Comparison of ENCODE assay signal across 8 cellular contexts in the genomic region with DNA sequence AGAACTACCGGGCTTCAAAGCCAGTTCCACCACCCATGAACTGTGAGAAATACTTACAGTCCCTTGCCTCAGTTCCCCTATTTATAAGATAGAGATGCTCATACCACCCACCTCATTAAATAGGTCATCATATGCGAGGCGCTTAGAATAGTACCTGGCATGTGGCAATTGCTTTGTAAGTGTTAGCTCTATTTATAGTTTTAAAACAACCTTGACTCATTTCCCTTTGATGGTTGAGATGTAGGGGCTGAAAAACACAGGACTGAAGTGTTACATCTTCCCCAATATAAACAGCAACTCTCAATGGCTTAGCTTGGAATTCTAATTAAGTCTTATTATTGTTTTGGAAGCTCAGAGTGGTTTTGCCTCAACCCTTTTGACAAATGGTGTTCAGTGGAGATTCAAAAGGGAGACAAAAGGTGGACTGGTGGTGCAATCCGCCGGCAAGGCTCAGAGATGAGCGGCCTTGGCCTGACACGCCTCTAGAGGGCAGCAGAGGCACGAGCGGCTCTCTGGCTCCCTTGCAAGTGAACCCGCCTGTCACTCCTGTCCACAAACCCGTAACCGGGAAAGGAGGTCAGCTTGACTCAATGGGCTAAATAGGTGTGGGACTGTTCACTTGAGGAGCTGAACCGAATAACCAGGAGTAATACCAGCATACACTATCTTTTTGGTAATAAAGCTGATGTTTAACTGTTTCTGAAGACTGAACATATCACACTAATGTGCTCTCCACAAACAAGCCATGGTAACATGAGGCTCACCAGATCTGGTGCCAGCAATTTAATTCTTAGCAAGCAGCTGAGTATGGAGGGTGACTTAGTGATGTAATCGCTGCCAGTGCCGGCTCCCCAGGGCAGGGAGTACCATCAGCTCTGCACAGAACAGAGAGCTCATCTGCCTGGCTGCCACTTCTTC. TPM values are rescaled to one million over a fixed set of nuclear protein-coding genes. Genes with fewer than 3 reads are reported as not detected.
A peak's percentile ranks its signal among the peaks of the same experiment; 100 is the strongest.
DNase-seq lines count a peak whose midpoint lies in the region; FAIRE-seq and TF ChIP-seq lines count a peak whose summit lies in the region.

No MANE protein-coding gene starts in this region.

- H3K27me3 Mint-ChIP-seq in glutamatergic neuron (ENCODE audit: unreplicated experiment), result no peaks in the 10 kb centered on the region

- H3K4me1 Mint-ChIP-seq in glutamatergic neuron (ENCODE audit: low read depth, unreplicated experiment), result no peaks in the 10 kb centered on the region

- H3K9me3 Mint-ChIP-seq in glutamatergic neuron (ENCODE audit: unreplicated experiment), result no peaks in the 10 kb centered on the region

- CTCF ChIA-PET in HEK293T (lab: Yijun Ruan, JAX), result interaction anchor here (0.6 to 8.5 kb wide), 26 partner anchors 9 to 1394 kb away, joined by 3 to 151 read pairs (median 5); no protein-coding TSS in a partner anchor

- no peak overlapping the region for H3K27ac Mint-ChIP-seq in glutamatergic neuron (ENCODE audit: unreplicated experiment)

- H3K36me3 Mint-ChIP-seq in glutamatergic neuron (ENCODE audit: unreplicated experiment), result no peaks in the 10 kb centered on the region

- DNase-seq in GM10266 (ENCODE audit: extremely low spot score), result peak; percentile 55
- peak; percentile 90 for DNase-seq in HEK293T (ENCODE audit: extremely low spot score)
- peak; percentile 50 for DNase-seq in MV-4-11 (lab: John Stamatoyannopoulos, UW)
- peak; percentile 76 for DNase-seq in SK-MEL-5 (ENCODE audit: low read depth, low spot score)
- peak; percentile 82 for DNase-seq in activated naive CD4-positive, alpha-beta T cell treated with Interleukin-2 at 50 U/mL for 16 hours
- peak; percentile 94 for DNase-seq in glutamatergic neuron
- peak; percentile 92 for DNase-seq in posterior vena cava (ENCODE audit: low spot score)
- peak; percentile 81 for DNase-seq in urothelium cell line (ENCODE audit: low spot score)

- TF ChIP-seq CTCF in GM10266 (IDR thresholded peaks at IDR 0.05; ENCODE audit: control insufficient read depth, insufficient read depth, low read depth, missing control alignments) (peak; percentile 97), glutamatergic neuron (IDR thresholded peaks at IDR 0.05; ENCODE audit: partially characterized antibody, unreplicated experiment) (peak; percentile 71)

- intact Hi-C loops in posterior vena cava (cut with DNase I), result loop anchor here (2.0 to 5.0 kb wide), 2 partner anchors 65 to 66 kb away; no protein-coding TSS in a partner anchor

- POLR2A ChIA-PET in HEK293T (lab: Yijun Ruan, JAX), result interaction anchor here (0.8 to 1.0 kb wide), 3 partner anchors 62 to 1307 kb away, joined by 3 to 4 read pairs (median 3); no protein-coding TSS in a partner anchor

- no peak overlapping the region for H3K4me3 Mint-ChIP-seq in glutamatergic neuron (ENCODE audit: unreplicated experiment)

- FAIRE-seq in urothelium cell line (lab: Jason Lieb, UNC), result peak; percentile 95

- in situ Hi-C loops in SK-MEL-5 (cut with HindIII; ENCODE audit: low pct_unique_long_range_greater_than_20kb, low sequenced_read_pairs), result no loop called here

TF ChIP-seq in HEK293T, 16 proteins besides CTCF, POLR2A, EP300 and RAD21:
- no peak for TF ChIP-seq ZNF384 (IDR thresholded peaks at IDR 0.05)
- TF ChIP-seq, protein P1, sequence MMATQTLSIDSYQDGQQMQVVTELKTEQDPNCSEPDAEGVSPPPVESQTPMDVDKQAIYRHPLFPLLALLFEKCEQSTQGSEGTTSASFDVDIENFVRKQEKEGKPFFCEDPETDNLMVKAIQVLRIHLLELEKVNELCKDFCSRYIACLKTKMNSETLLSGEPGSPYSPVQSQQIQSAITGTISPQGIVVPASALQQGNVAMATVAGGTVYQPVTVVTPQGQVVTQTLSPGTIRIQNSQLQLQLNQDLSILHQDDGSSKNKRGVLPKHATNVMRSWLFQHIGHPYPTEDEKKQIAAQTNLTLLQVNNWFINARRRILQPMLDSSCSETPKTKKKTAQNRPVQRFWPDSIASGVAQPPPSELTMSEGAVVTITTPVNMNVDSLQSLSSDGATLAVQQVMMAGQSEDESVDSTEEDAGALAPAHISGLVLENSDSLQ (IDR thresholded peaks at IDR 0.05), result peak; percentile 93

RNA-seq across cellular contexts. Expression of a gene that starts 19.5 kb away (rescaled TPM):
- total RNA-seq in SK-MEL-5 (2014; rRNA removed; shearing (Covaris generic)), result 49.4 and 56.3 TPM in 2 replicates
- 25.1 and 32.1 TPM in 2 replicates for polyA plus RNA-seq in SK-MEL-5 (2015; cell fraction: cytosol; rRNA removed)
- polyA plus RNA-seq in SK-MEL-5 (2015; cell fraction: nucleus; rRNA removed), result 107 and 119 TPM in 2 replicates
- total RNA-seq in glutamatergic neuron (ENCODE audit: unreplicated experiment) (26.0 TPM), posterior vena cava (10 to 100 TPM; 14.9 to 17.6 TPM)

Comparison
In these comparisons a context has a peak if more than half of its experiments do, and no peak if none do; other contexts are left out.
1. Peak in every context shown above with its lines: DNase-seq.